1 cellular context compared by ENCODE assay signal in the genomic region with DNA sequence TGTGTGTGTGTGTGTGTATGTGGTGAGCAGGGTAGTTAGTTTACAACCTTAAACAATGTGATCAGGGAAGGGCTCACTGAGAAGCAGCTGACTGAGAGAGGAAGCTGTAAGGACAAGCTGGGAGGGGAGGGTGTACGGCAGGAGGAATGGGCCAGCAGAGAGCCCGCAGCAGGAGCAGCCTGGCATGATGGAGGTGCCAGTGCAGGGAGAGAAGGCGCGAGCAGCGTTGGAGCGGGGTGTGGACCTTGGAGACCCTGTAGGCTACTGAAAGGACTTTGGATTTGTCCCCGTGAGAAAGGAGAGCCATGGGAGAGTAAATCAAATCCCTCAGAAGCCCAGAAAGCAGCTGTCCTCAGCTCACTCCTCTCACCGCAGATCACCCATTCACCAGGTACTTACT.
TF ChIP-seq lines count a peak whose summit lies in the region.

No MANE protein-coding gene starts in this region.

TF ChIP-seq in H1, 55 proteins besides CTCF, POLR2A, EP300 and RAD21:
- TF ChIP-seq POU5F1 (IDR thresholded peaks at IDR 0.05; ENCODE audit: low read depth, low read length) (no peak), EZH2 (IDR thresholded peaks at IDR 0.05; ENCODE audit: low read depth, low read length, severe bottlenecking) (no peak), CREB1 (IDR thresholded peaks at IDR 0.05) (no peak), TCF12 (IDR thresholded peaks at IDR 0.05; ENCODE audit: low read depth, low read length) (no peak), RNF2 (IDR thresholded peaks at IDR 0.05; ENCODE audit: borderline replicate concordance, low read depth, low read length, missing control alignments, poor library complexity, severe bottlenecking) (no peak), E2F6 (IDR thresholded peaks at IDR 0.05) (no peak)
